ENCODE assay signal across 19 cellular contexts in genomic region chr11:66090288-66090687, GRCh38. TPM values are rescaled to one million over a fixed set of nuclear protein-coding genes. Genes with fewer than 3 reads are reported as not detected.
"Had no signal": no experiment of that assay in that cellular context is flagged by ENCODE, and none has a peak within 500 bp of the region (broad histone marks: within the 10 kb centered on the region; RNA-seq: fewer than 3 reads in every experiment).

No MANE protein-coding gene starts in this region.

- H3K27ac ChIP-seq: heart left ventricle, sigmoid colon, skin epidermis, tibial artery had no signal

- H3K27ac Mint-ChIP-seq: nephron progenitor cell had no signal

- H3K27me3 Mint-ChIP-seq: naive B cell had no signal

- H3K4me3 ChIP-seq: heart left ventricle, sigmoid colon, skin epidermis, tibial artery had no signal

- DNase-seq: effector memory CD4-positive, alpha-beta T cell; heart left ventricle; hippocampal formation; kidney glomerular epithelial cell; mesendoderm; naive B cell; nephron progenitor cell; posterior cingulate gyrus; sigmoid colon; stimulated activated CD4-positive, alpha-beta T cell treated with anti-CD3 and anti-CD28 coated beads, Interleukin-2, amount 100 ng/mL, for 24 hours; stimulated activated CD4-positive, alpha-beta T cell treated with anti-CD3 and anti-CD28 coated beads, Interleukin-4, amount 100 ng/mL, for 4 hours; stimulated activated naive CD8-positive, alpha-beta T cell treated with anti-CD3 and anti-CD28 coated beads, Interleukin-15, Interleukin-2, amounts not matched to agents 100 U/mL and 50 U/mL, for 24 hours; tibial artery had no signal

- H3K9me3 ChIP-seq: heart left ventricle, sigmoid colon, tibial artery had no signal

- ATAC-seq: esophagus mucosa; heart left ventricle; stimulated activated naive CD8-positive, alpha-beta T cell treated with anti-CD3 and anti-CD28 coated beads, Interleukin-15, Interleukin-2, amounts not matched to agents 100 U/mL and 50 U/mL, for 24 hours had no signal

- H3K36me3 Mint-ChIP-seq: naive B cell had no signal

- H3K27me3 ChIP-seq: heart left ventricle, sigmoid colon, tibial artery had no signal

- H3K36me3 ChIP-seq: sigmoid colon, tibial artery had no signal

- H3K4me3 Mint-ChIP-seq: nephron progenitor cell had no signal

- H3K9me3 Mint-ChIP-seq: naive B cell had no signal

RNA-seq across cellular contexts. Expression of gene GAL3ST3, which starts 41.3 kb away (rescaled TPM):
- total RNA-seq: esophagus mucosa, fibroblast of lung, liver, osteoblast, sigmoid colon, ureter had no signal
- polyA plus RNA-seq: fibroblast of lung, liver had no signal
